8 cellular contexts compared by ENCODE assay signal in genomic region chr2:8487461-8487932, GRCh38.
DNase-seq lines count a peak whose midpoint lies in the region; ATAC-seq and TF ChIP-seq lines count a peak whose summit lies in the region.

No MANE protein-coding gene starts in this region.

- CTCF ChIA-PET in activated CD4-positive, alpha-beta memory T cell treated with anti-CD3 and anti-CD28 coated beads for 36 hours (lab: Charles Lee): interaction anchor here (4.0 kb wide), 1 partner anchor 56 kb away, joined by 27 read pairs; no protein-coding TSS in a partner anchor

- DNase-seq in activated CD4-positive, alpha-beta memory T cell treated with anti-CD3 and anti-CD28 coated beads for 36 hours: peak; percentile 43
- no peak for DNase-seq in naive B cell
- no peak for DNase-seq in SKM-1 (lab: John Stamatoyannopoulos, UW; ENCODE audit: unreplicated experiment)
- no peak for DNase-seq in cerebellar cortex (ENCODE audit: low spot score)
- no peak for DNase-seq in NCI-H146 treated with DMSO at 0.1 percent for 48 hours (lab: John Stamatoyannopoulos, UW; ENCODE audit: unreplicated experiment)

- peaks cover 78% of the 10 kb centered on the region for H3K4me1 Mint-ChIP-seq in activated CD4-positive, alpha-beta memory T cell treated with anti-CD3 and anti-CD28 coated beads for 36 hours (ENCODE audit: low read depth)
- H3K4me1 Mint-ChIP-seq in naive B cell: peaks cover 23 to 31% (median 27%) of the 10 kb centered on the region in 3 donors

- ATAC-seq in GM18505 (IDR thresholded peaks at IDR 0.05; ENCODE audit: unreplicated experiment) (peak; percentile 24), HG02642 (IDR thresholded peaks at IDR 0.05; ENCODE audit: poor library complexity, unreplicated experiment) (peak; percentile 26), naive B cell (ENCODE audit: low read depth in 2 of 2) (peak in 1 of 2 donors; percentile 6), GM18870 (IDR thresholded peaks at IDR 0.05; ENCODE audit: unreplicated experiment) (no peak)

- H3K36me3 Mint-ChIP-seq in activated CD4-positive, alpha-beta memory T cell treated with anti-CD3 and anti-CD28 coated beads for 36 hours: peaks cover 5% of the 10 kb centered on the region
- peaks cover 0 to 14% of the 10 kb centered on the region in 2 donors for H3K36me3 Mint-ChIP-seq in naive B cell

- no peak for TF ChIP-seq POLR2A in GM18505 (IDR thresholded peaks at IDR 0.05; ENCODE audit: borderline replicate concordance, extremely low read depth, insufficient read depth, insufficient read length)

- intact Hi-C loops in activated CD4-positive, alpha-beta memory T cell treated with anti-CD3 and anti-CD28 coated beads for 36 hours (cut with micrococcal nuclease): loop anchor here (5.0 to 10.0 kb wide), 3 partner anchors 333 to 660 kb away; no protein-coding TSS in a partner anchor

- H3K27ac Mint-ChIP-seq in activated CD4-positive, alpha-beta memory T cell treated with anti-CD3 and anti-CD28 coated beads for 36 hours: peak overlapping the region; percentile 91
- H3K27ac Mint-ChIP-seq in naive B cell: peak overlapping the region in 2 of 6 donors; percentile 81 to 91

- POLR2A ChIA-PET in activated CD4-positive, alpha-beta memory T cell treated with anti-CD3 and anti-CD28 coated beads for 36 hours (lab: Charles Lee): interaction anchor here (0.6 to 7.0 kb wide), 12 partner anchors 9 to 197 kb away, joined by 3 to 92 read pairs (median 10); partner anchors contain the start of gene ID2

- no peaks in the 10 kb centered on the region for H3K9me3 Mint-ChIP-seq in activated CD4-positive, alpha-beta memory T cell treated with anti-CD3 and anti-CD28 coated beads for 36 hours
- peaks cover 0 to 8% (median 2%) of the 10 kb centered on the region in 7 donors for H3K9me3 Mint-ChIP-seq in naive B cell

- H3K27me3 Mint-ChIP-seq in activated CD4-positive, alpha-beta memory T cell treated with anti-CD3 and anti-CD28 coated beads for 36 hours: no peaks in the 10 kb centered on the region
- peaks cover 84 to 87% (median 86%) of the 10 kb centered on the region in 3 donors for H3K27me3 Mint-ChIP-seq in naive B cell

- H3K4me3 Mint-ChIP-seq in activated CD4-positive, alpha-beta memory T cell treated with anti-CD3 and anti-CD28 coated beads for 36 hours: peak overlapping the region; percentile 77
- peak overlapping the region in 6 of 8 donors; percentile 47 to 83 (median 68) for H3K4me3 Mint-ChIP-seq in naive B cell
